ENCODE assay signal across 19 cellular contexts in genomic region chr17:10620823-10621222, GRCh38.
"Had no signal": no experiment of that assay in that cellular context is flagged by ENCODE, and none has a peak within 500 bp of the region (broad histone marks: within the 10 kb centered on the region; RNA-seq: fewer than 3 reads in every experiment).

No MANE protein-coding gene starts in this region.

- H3K4me1 Mint-ChIP-seq: activated naive CD4-positive, alpha-beta T cell treated with anti-CD3 and anti-CD28 coated beads, Interleukin-2, amount 50 U/mL, for 24 hours had no signal

- H3K4me1 ChIP-seq: adrenal gland, colonic mucosa, neural progenitor cell had no signal

- H3K27ac Mint-ChIP-seq: activated CD4-positive, alpha-beta memory T cell treated with anti-CD3 and anti-CD28 coated beads for 36 hours; activated naive CD4-positive, alpha-beta T cell treated with anti-CD3 and anti-CD28 coated beads, Interleukin-2, amount 50 U/mL, for 24 hours; neural progenitor cell; T-helper 1 cell treated with Interleukin-12 subunit alpha and Interleukin-12 subunit beta and Interleukin-4 antibody, amounts not matched to agents 30 μg/mL and 1 μg/mL, for 36 hours had no signal

- H3K36me3 ChIP-seq: adrenal gland, colonic mucosa, esophagus squamous epithelium, neural progenitor cell, ovary, tibial artery, WERI-Rb-1 had no signal

- H3K36me3 Mint-ChIP-seq: activated CD4-positive, alpha-beta memory T cell treated with anti-CD3 and anti-CD28 coated beads for 36 hours; activated naive CD4-positive, alpha-beta T cell treated with anti-CD3 and anti-CD28 coated beads, Interleukin-2, amount 50 U/mL, for 24 hours; neural progenitor cell had no signal

- H3K27me3 ChIP-seq: adrenal gland, colonic mucosa, esophagus squamous epithelium, neural progenitor cell, ovary, tibial artery had no signal

- ATAC-seq: activated T-cell treated with anti-CD3 and anti-CD28 coated beads, Interleukin-2, amount 50 U/mL, for 4 hours had no signal

- H3K9me3 ChIP-seq: adrenal gland, colonic mucosa, esophagus squamous epithelium, ovary, tibial artery had no signal

- H3K27me3 Mint-ChIP-seq: activated CD4-positive, alpha-beta memory T cell treated with anti-CD3 and anti-CD28 coated beads for 36 hours; activated naive CD4-positive, alpha-beta T cell treated with anti-CD3 and anti-CD28 coated beads, Interleukin-2, amount 50 U/mL, for 24 hours had no signal

- H3K27ac ChIP-seq: adrenal gland, colonic mucosa, neural progenitor cell, ovary, tibial artery, WERI-Rb-1 had no signal

- H3K4me3 Mint-ChIP-seq: activated CD4-positive, alpha-beta memory T cell treated with anti-CD3 and anti-CD28 coated beads for 36 hours; activated naive CD4-positive, alpha-beta T cell treated with anti-CD3 and anti-CD28 coated beads, Interleukin-2, amount 50 U/mL, for 24 hours; activated T-cell treated with anti-CD3 and anti-CD28 coated beads, Interleukin-2, amount 50 U/mL, for 4 hours; neural progenitor cell; T-helper 1 cell treated with Interleukin-12 subunit alpha and Interleukin-12 subunit beta and Interleukin-4 antibody, amounts not matched to agents 30 μg/mL and 1 μg/mL, for 36 hours had no signal

- H3K4me3 ChIP-seq: adrenal gland, colonic mucosa, esophagus squamous epithelium, lung, neural progenitor cell, ovary, tibial artery had no signal

- DNase-seq: activated CD4-positive, alpha-beta memory T cell treated with anti-CD3 and anti-CD28 coated beads for 36 hours; activated effector memory CD4-positive, alpha-beta T cell treated with Interleukin-2 at 50 U/mL for 16 hours; activated T-cell treated with anti-CD3 and anti-CD28 coated beads, Interleukin-2, amount 50 U/mL, for 4 hours; adrenal gland; central memory CD4-positive, alpha-beta T cell; colonic mucosa; esophagus squamous epithelium; head of caudate nucleus; midbrain; ovary; stimulated activated CD4-positive, alpha-beta T cell treated with anti-CD3 and anti-CD28 coated beads, Interleukin-15, amount 100 ng/mL, for 24 hours; stimulated activated CD4-positive, alpha-beta T cell treated with anti-CD3 and anti-CD28 coated beads, Interleukin-4, amount 100 ng/mL, for 24 hours; stimulated activated naive CD4-positive, alpha-beta T cell; tibial artery; WERI-Rb-1 had no signal

- H3K9me3 Mint-ChIP-seq: activated CD4-positive, alpha-beta memory T cell treated with anti-CD3 and anti-CD28 coated beads for 36 hours; activated naive CD4-positive, alpha-beta T cell treated with anti-CD3 and anti-CD28 coated beads, Interleukin-2, amount 50 U/mL, for 24 hours; activated T-cell treated with anti-CD3 and anti-CD28 coated beads, Interleukin-2, amount 50 U/mL, for 4 hours; neural progenitor cell; T-helper 1 cell treated with Interleukin-12 subunit alpha and Interleukin-12 subunit beta and Interleukin-4 antibody, amounts not matched to agents 30 μg/mL and 1 μg/mL, for 36 hours had no signal
